ENCODE assay signal across 1 cellular context in genomic region chr6:27297857-27298730, GRCh38.
TF ChIP-seq lines count a peak whose summit lies in the region.

No MANE protein-coding gene starts in this region.

TF ChIP-seq in H1, 55 proteins besides CTCF, POLR2A, EP300 and RAD21 (continued from another document):
- TF ChIP-seq CHD7 (IDR thresholded peaks at IDR 0.05; ENCODE audit: insufficient replicate concordance, low read length): no peak
- no peak for TF ChIP-seq JUND (IDR thresholded peaks at IDR 0.05; ENCODE audit: low read length)
- no peak for TF ChIP-seq CBX5 (IDR thresholded peaks at IDR 0.05; ENCODE audit: low read depth, low read length)
- TF ChIP-seq KDM5A (IDR thresholded peaks at IDR 0.05; ENCODE audit: low read length): no peak
- TF ChIP-seq GTF2F1 (IDR thresholded peaks at IDR 0.05; ENCODE audit: borderline replicate concordance, low read depth, low read length): no peak
- 0 out of 2 replicates have a peak, but pooled peaks have one; percentile 30 for TF ChIP-seq CEBPB (IDR thresholded peaks at IDR 0.05; ENCODE audit: low read depth, low read length)
- TF ChIP-seq EZH2 (IDR thresholded peaks at IDR 0.05; ENCODE audit: low read depth, low read length, severe bottlenecking): no peak
- no peak for TF ChIP-seq CHD2 (IDR thresholded peaks at IDR 0.05; ENCODE audit: low read length)
- TF ChIP-seq TCF12 (IDR thresholded peaks at IDR 0.05; ENCODE audit: low read depth, low read length): no peak
- no peak for TF ChIP-seq POLR2AphosphoS5 (IDR thresholded peaks at IDR 0.05; ENCODE audit: low read depth, low read length)
- TF ChIP-seq POU5F1 (IDR thresholded peaks at IDR 0.05; ENCODE audit: low read depth, low read length): peak; percentile 1; the same call in 1 of the 2 replicates
- peak; percentile 19 for TF ChIP-seq NANOG (IDR thresholded peaks at IDR 0.05; ENCODE audit: insufficient read depth, low read depth, low read length, poor library complexity, severe bottlenecking)
- TF ChIP-seq PHF8 (conservative IDR thresholded peaks at IDR 0.05; ENCODE audit: low read depth, low read length): no peak
- no peak for TF ChIP-seq GABPA (IDR thresholded peaks at IDR 0.05; ENCODE audit: borderline replicate concordance, insufficient read depth, low read length)
- TF ChIP-seq SP2 (IDR thresholded peaks at IDR 0.05; ENCODE audit: low read length): no peak
- TF ChIP-seq RNF2 (IDR thresholded peaks at IDR 0.05; ENCODE audit: borderline replicate concordance, low read depth, low read length, missing control alignments, poor library complexity, severe bottlenecking): no peak
- 0 out of 2 replicates have a peak, but pooled peaks have one; percentile 58 for TF ChIP-seq ATF2 (IDR thresholded peaks at IDR 0.05; ENCODE audit: low read length)
- no peak for TF ChIP-seq BRCA1 (IDR thresholded peaks at IDR 0.05; ENCODE audit: low read depth, low read length)
- TF ChIP-seq HDAC2 (IDR thresholded peaks at IDR 0.05; ENCODE audit: borderline replicate concordance in 1 of 2, low read depth in 2 of 2, low read length in 2 of 2): peak; percentile 43 to 76; a peak in 1 of 4 replicates
- TF ChIP-seq SAP30 (IDR thresholded peaks at IDR 0.05; ENCODE audit: insufficient read depth, insufficient replicate concordance, low read length): no peak
- TF ChIP-seq NRF1 (IDR thresholded peaks at IDR 0.05; ENCODE audit: low read depth, low read length): no peak; the same call in 1 of the 2 replicates
- no peak for TF ChIP-seq SP1 (IDR thresholded peaks at IDR 0.05; ENCODE audit: low read depth, low read length)
- TF ChIP-seq CREB1 (IDR thresholded peaks at IDR 0.05): 0 out of 2 replicates have a peak, but pooled peaks have one; percentile 28
- TF ChIP-seq ZNF274 (IDR thresholded peaks at IDR 0.05; ENCODE audit: borderline replicate concordance, extremely low read depth, low read length): no peak
- no peak for TF ChIP-seq CHD1 (IDR thresholded peaks at IDR 0.05; ENCODE audit: low read depth, low read length)
- no peak for TF ChIP-seq KDM4A (IDR thresholded peaks at IDR 0.05; ENCODE audit: low read depth, low read length, severe bottlenecking)
- peak; percentile 87 for TF ChIP-seq YY1 (IDR thresholded peaks at IDR 0.05; ENCODE audit: low read depth, low read length)
- TF ChIP-seq TAF7 (optimal IDR thresholded peaks at IDR 0.05; ENCODE audit: borderline replicate concordance, low read depth, low read length): no peak
- TF ChIP-seq TBP (IDR thresholded peaks at IDR 0.05; ENCODE audit: low read depth, low read length): peak; percentile 99
- TF ChIP-seq BCL11A (IDR thresholded peaks at IDR 0.05; ENCODE audit: low read depth in 2 of 2, low read length in 2 of 2): no peak
- no peak for TF ChIP-seq ATF3 (IDR thresholded peaks at IDR 0.05; ENCODE audit: insufficient read depth, low read depth, low read length)
- no peak for TF ChIP-seq EGR1 (IDR thresholded peaks at IDR 0.05; ENCODE audit: borderline replicate concordance, low read depth, low read length)
- no peak for TF ChIP-seq RXRA (IDR thresholded peaks at IDR 0.05; ENCODE audit: insufficient read depth, low read depth, low read length)
- no peak for TF ChIP-seq SIRT6 (IDR thresholded peaks at IDR 0.05; ENCODE audit: low read length)
- 0 out of 2 replicates have a peak, but pooled peaks have one; percentile 6 for TF ChIP-seq TAF1 (IDR thresholded peaks at IDR 0.05; ENCODE audit: low read depth, low read length)
- no peak for TF ChIP-seq SRF (IDR thresholded peaks at IDR 0.05; ENCODE audit: low read depth, low read length)
- TF ChIP-seq RFX5 (IDR thresholded peaks at IDR 0.05; ENCODE audit: borderline replicate concordance, low read depth, low read length): no peak
- TF ChIP-seq MAFK (IDR thresholded peaks at IDR 0.05; ENCODE audit: low read depth, low read length): no peak; the same call in 1 of the 2 replicates
- peak; percentile 81 for TF ChIP-seq E2F6 (IDR thresholded peaks at IDR 0.05)
- TF ChIP-seq SIN3A (conservative IDR thresholded peaks at IDR 0.05 in 1 of 2, IDR thresholded peaks at IDR 0.05 in 1 of 2; ENCODE audit: low read depth in 1 of 2, low read length in 2 of 2): 0 out of 4 replicates have a peak, but pooled peaks of 1 of the 2 experiments have one; percentile 31
- TF ChIP-seq RBBP5 (IDR thresholded peaks at IDR 0.05; ENCODE audit: borderline replicate concordance, low read depth, low read length): no peak
- TF ChIP-seq SP4 (IDR thresholded peaks at IDR 0.05; ENCODE audit: low read length): no peak
- TF ChIP-seq FOSL1 (IDR thresholded peaks at IDR 0.05; ENCODE audit: insufficient read depth, low read depth, low read length): no peak
- TF ChIP-seq CTBP2 (IDR thresholded peaks at IDR 0.05; ENCODE audit: borderline replicate concordance, insufficient read depth, insufficient read length, low read length): no peak
